ENCODE assay signal across 14 cellular contexts in genomic region chr5:151665584-151665982, GRCh38. TPM values are rescaled to one million over a fixed set of nuclear protein-coding genes. Genes with fewer than 3 reads are reported as not detected.
DNase-seq lines count a peak whose midpoint lies in the region; ATAC-seq and TF ChIP-seq lines count a peak whose summit lies in the region.
"Had no signal": no experiment of that assay in that cellular context is flagged by ENCODE, and none has a peak within 500 bp of the region (broad histone marks: within the 10 kb centered on the region; RNA-seq: fewer than 3 reads in every experiment).

No MANE protein-coding gene starts in this region.

- H3K4ac ChIP-seq in IMR-90 (ENCODE audit: low read depth, low read length): peak overlapping the region; percentile 54

- peaks cover 92% of the 10 kb centered on the region for H4K20me1 ChIP-seq in IMR-90 (ENCODE audit: insufficient read depth, low read length)

- peaks cover 25 to 75% of the 10 kb centered on the region in 2 experiments for H3K79me1 ChIP-seq in IMR-90 (ENCODE audit: low read depth in 1 of 2, low read length in 2 of 2)

- H3K36me3 ChIP-seq in IMR-90 (ENCODE audit: control insufficient read depth, insufficient read depth, low read length): peaks cover 85% of the 10 kb centered on the region
- H3K36me3 ChIP-seq in lung (ENCODE audit: control insufficient read depth in 2 of 2, insufficient read depth in 2 of 2, low read length in 2 of 2): peaks cover 8 to 49% of the 10 kb centered on the region in 2 donors
- peaks cover 65% of the 10 kb centered on the region for H3K36me3 ChIP-seq in suprapubic skin

- H2AFZ ChIP-seq in IMR-90 (replicated peaks; ENCODE audit: low read length, poor library complexity): peak overlapping the region; percentile 1

- no peak for TF ChIP-seq POLR2A in IMR-90 (IDR thresholded peaks at IDR 0.05; ENCODE audit: low read depth, low read length)
- TF ChIP-seq POLR2A in suprapubic skin (IDR thresholded peaks at IDR 0.05): no peak

- peak overlapping the region; percentile 17; the same call in 1 of the 2 replicates for H2BK20ac ChIP-seq in IMR-90 (ENCODE audit: low read depth, low read length)

- no TSS peak for BruUV-seq in IMR-90 (replicated peaks; lab: Mats Ljungman, UMichigan)

- H3K4me2 ChIP-seq in IMR-90 (ENCODE audit: low read depth, low read length): no peak overlapping the region

- peak overlapping the region; percentile 57 for H3K27ac ChIP-seq in IMR-90 (ENCODE audit: insufficient read depth, low read length)
- peak overlapping the region; percentile 19 for H3K27ac ChIP-seq in caudate nucleus (ENCODE audit: low read depth, low read length)
- peak overlapping the region; percentile 68 to 72 for H3K27ac ChIP-seq in lung (ENCODE audit: low read depth in 1 of 2, low read length in 1 of 2)
- H3K27ac ChIP-seq in suprapubic skin: peak overlapping the region; percentile 72

- ATAC-seq in IMR-90 (ENCODE audit: low read depth) (peak; percentile 3; the same call in 1 of the 2 replicates), lung (ENCODE audit: insufficient read depth, low FRiP score) (no peak), HG03521 (IDR thresholded peaks at IDR 0.05; ENCODE audit: unreplicated experiment) (no peak)

- H3K18ac ChIP-seq in IMR-90 (ENCODE audit: low read depth, low read length): peak overlapping the region; percentile 16

- no peak for TF ChIP-seq EP300 in suprapubic skin (IDR thresholded peaks at IDR 0.05)

- no peak overlapping the region for H2AK9ac ChIP-seq in IMR-90 (replicated peaks; ENCODE audit: low read depth, low read length, poor library complexity)

- no peak overlapping the region for H2BK15ac ChIP-seq in IMR-90 (ENCODE audit: low read depth, low read length)

- H3K9me3 ChIP-seq in IMR-90 (ENCODE audit: control insufficient read depth, insufficient read depth, low read length) (no peaks in the 10 kb centered on the region), lung (ENCODE audit: control insufficient read depth in 2 of 2, insufficient read depth in 1 of 2, low read length in 1 of 2) (no peaks in the 10 kb centered on the region), suprapubic skin (no peaks in the 10 kb centered on the region)

- peak overlapping the region; percentile 29; the same call in 1 of the 2 replicates for H2BK120ac ChIP-seq in IMR-90 (ENCODE audit: low read depth, low read length)

- peak overlapping the region in 1 of 2 experiments; percentile 56; a peak in 1 of 4 replicates for H4K8ac ChIP-seq in IMR-90 (ENCODE audit: low read depth in 2 of 2, low read length in 2 of 2)

- peak overlapping the region; percentile 46; the same call in 1 of the 2 replicates for H3K14ac ChIP-seq in IMR-90 (replicated peaks; ENCODE audit: low read depth, low read length)

- 10% methylated on average over 2 of the region's 2 CpGs; no CpG with 5 or more reads in 1 of the 2 experiments for WGBS in IMR-90 (ENCODE audit: extremely low coverage in 2 of 2, insufficient read length in 1 of 2), 2 experiments
- 17 to 21% methylated on average over 2 of the region's 2 CpGs for WGBS in lung, 2 donors
- 20% methylated on average over 2 of the region's 2 CpGs for WGBS in suprapubic skin

- H3K27me3 ChIP-seq in IMR-90 (ENCODE audit: control insufficient read depth, insufficient read depth, low read length): no peaks in the 10 kb centered on the region
- H3K27me3 ChIP-seq in lung (ENCODE audit: control insufficient read depth, insufficient read depth): no peaks in the 10 kb centered on the region
- no peaks in the 10 kb centered on the region for H3K27me3 ChIP-seq in suprapubic skin

- in situ Hi-C loops in IMR-90 (cut with MboI; ENCODE audit: low sequenced_read_pairs): no loop called here

- POLR2A ChIA-PET in IMR-90 (lab: Charles Lee; ENCODE audit: unreplicated experiment): interaction anchor here (0.9 to 1.6 kb wide), 4 partner anchors 12 to 75 kb away, joined by 4 to 9 read pairs (median 5); no protein-coding TSS in a partner anchor

- peak overlapping the region; percentile 49 for H3K23ac ChIP-seq in IMR-90 (ENCODE audit: low read depth, low read length)

- peaks cover 12% of the 10 kb centered on the region for H3K9me1 ChIP-seq in IMR-90 (ENCODE audit: insufficient read depth, low read length)

- H3K4me1 ChIP-seq in IMR-90 (ENCODE audit: control insufficient read depth, insufficient read depth, low read length) (peaks cover 38% of the 10 kb centered on the region), lung (ENCODE audit: control insufficient read depth in 2 of 2, insufficient read depth in 2 of 2, low read length in 2 of 2) (peaks cover 11 to 27% of the 10 kb centered on the region in 2 donors), suprapubic skin (peaks cover 69% of the 10 kb centered on the region)

- no peak for TF ChIP-seq RAD21 in IMR-90 (IDR thresholded peaks at IDR 0.05; ENCODE audit: low read length)

- peak overlapping the region; percentile 54 for H2BK5ac ChIP-seq in IMR-90 (ENCODE audit: low read depth, low read length, poor library complexity, severe bottlenecking)

- peak overlapping the region; percentile 85; the same call in 1 of the 2 replicates for H2AK5ac ChIP-seq in IMR-90 (ENCODE audit: low read depth, low read length)

- dilution Hi-C loops in IMR-90 (cut with HindIII; ENCODE audit: low sequenced_read_pairs, unreplicated experiment): no loop called here

- no peak overlapping the region; the same call in 1 of the 2 replicates for H4K5ac ChIP-seq in IMR-90 (ENCODE audit: low read depth, low read length)

- no peak overlapping the region for H3K4me3 ChIP-seq in IMR-90 (ENCODE audit: insufficient read depth, low read depth, low read length)
- no peak overlapping the region for H3K4me3 ChIP-seq in lung
- H3K4me3 ChIP-seq in suprapubic skin: no peak overlapping the region

- intact Hi-C loops in IMR-90 (cut with micrococcal nuclease): no loop called here

- no peak overlapping the region for H4K91ac ChIP-seq in IMR-90 (ENCODE audit: insufficient read depth, low read depth, low read length)

- H3K9ac ChIP-seq in IMR-90 (ENCODE audit: low read depth, low read length): no peak overlapping the region

- CTCF ChIA-PET in IMR-90 (lab: Yijun Ruan, JAX): interaction anchor here (1.5 kb wide), 2 partner anchors 11 to 17 kb away, joined by 4 read pairs; no protein-coding TSS in a partner anchor

- DNase-seq in IMR-90 (no peak), caudate nucleus (lab: John Stamatoyannopoulos, UW) (no peak), lung (ENCODE audit: low spot score) (no peak), suprapubic skin (ENCODE audit: low spot score in 2 of 2) (no peak), epidermal melanocyte (ENCODE audit: insufficient read length, low spot score) (no peak), NCI-H1436 (lab: John Stamatoyannopoulos, UW) (no peak), activated T-cell treated with anti-CD3 and anti-CD28 coated beads for 4 hours (no peak)
- DNase-seq: activated CD4-positive, alpha-beta T cell treated with anti-CD3 and anti-CD28 coated beads, Interleukin-2, amount 10 ng/mL, durations not matched to agents 7 days and 5 days; CD4-positive, CD25-positive, alpha-beta regulatory T cell; GDM1; mesendoderm; NCI-H345; occipital lobe had no signal

- H3K56ac ChIP-seq in IMR-90 (ENCODE audit: extremely low read depth, insufficient read depth, low read length): no peak overlapping the region

- TF ChIP-seq CTCF in IMR-90 (conservative IDR thresholded peaks at IDR 0.05; ENCODE audit: low read depth, low read length) (no peak), lung (IDR thresholded peaks at IDR 0.05; ENCODE audit: control extremely low read depth, extremely low read depth) (no peak), suprapubic skin (IDR thresholded peaks at IDR 0.05) (no peak)

TF ChIP-seq in IMR-90, 13 proteins besides CTCF, POLR2A, EP300 and RAD21:
- TF ChIP-seq USF2 (IDR thresholded peaks at IDR 0.05; ENCODE audit: low read depth, low read length) (no peak), CHD1 (IDR thresholded peaks at IDR 0.05; ENCODE audit: low read depth, low read length) (no peak)

RNA-seq across cellular contexts. Expression of gene SPARC, which starts 21.1 kb away (rescaled TPM):
- total RNA-seq in IMR-90 (2012; rRNA removed): 1,186 and 1,450 TPM in 2 replicates
- polyA plus RNA-seq in IMR-90 (2012; rRNA removed): 4,692 and 5,281 TPM in 2 replicates
- polyA plus RNA-seq in IMR-90 (2012; cell fraction: cytosol; rRNA removed): 1,755 and 1,772 TPM in 2 replicates
- polyA plus RNA-seq in IMR-90 (2012; cell fraction: nucleus; rRNA removed; ENCODE audit: low replicate concordance): 949 and 1,641 TPM in 2 replicates
- total RNA-seq in lung: 1,000 to 10,000 TPM in 1 of 2 donors, 100 to 1,000 TPM in 1; 985 to 1,186 TPM
- 100 to 1,000 TPM; 145 to 850 TPM for polyA plus RNA-seq in lung
- total RNA-seq in suprapubic skin: 100 to 1,000 TPM; 265 to 337 (median 270) TPM
- polyA plus RNA-seq: CD4-positive, CD25-positive, alpha-beta regulatory T cell had no signal

Comparison
In these comparisons a context has a peak if more than half of its experiments do, and no peak if none do; other contexts are left out.
1. H3K27ac ChIP-seq: peak in every context shown above with its lines; median percentile 72 in suprapubic skin; 70 in lung; 57 in IMR-90; 19 in caudate nucleus.